In genomic region chr7:36945612-36946400, GRCh38 we compare ENCODE assay signal across 12 cellular contexts.
DNase-seq lines count a peak whose midpoint lies in the region; ATAC-seq lines count a peak whose summit lies in the region.
"Had no signal": no experiment of that assay in that cellular context is flagged by ENCODE, and none has a peak within 500 bp of the region (broad histone marks: within the 10 kb centered on the region; RNA-seq: fewer than 3 reads in every experiment).

No MANE protein-coding gene starts in this region.

- DNase-seq in DMS 273 treated with DMSO at 0.1 percent for 48 hours (lab: John Stamatoyannopoulos, UW) (peak; percentile 97), NCI-H146 treated with DMSO at 0.1 percent for 48 hours (lab: John Stamatoyannopoulos, UW; ENCODE audit: unreplicated experiment) (peak; percentile 58), RPMI8226 (peak; percentile 39), left lobe of liver (ENCODE audit: low spot score) (peak; percentile 49), activated gamma-delta T cell (lab: John Stamatoyannopoulos, UW) (no peak)
- no peak for DNase-seq in stimulated activated CD4-positive, alpha-beta T cell treated with anti-CD3 and anti-CD28 coated beads, Interleukin-4, amount 100 ng/mL, for 1 hour
- DNase-seq: activated CD4-positive, alpha-beta T cell treated with anti-CD3 and anti-CD28 coated beads for 4 hours; HCEC 1CT; Kasumi-1 had no signal

- peak; percentile 67 for ATAC-seq in left lobe of liver
- no peak for ATAC-seq in HG03108 (IDR thresholded peaks at IDR 0.05; ENCODE audit: unreplicated experiment)
- ATAC-seq in HG03378 (IDR thresholded peaks at IDR 0.05; ENCODE audit: unreplicated experiment), result no peak
- ATAC-seq: stimulated activated memory B cell treated with anti-CD40 and anti-IgM and Interleukin-4, amounts not matched to agents 10 μg/mL and 1 μg/mL and 100 μg/mL, for 72 hours had no signal

Comparison
In these comparisons a context has a peak if more than half of its experiments do, and no peak if none do; other contexts are left out.
1. DNase-seq: peak in DMS 273 treated with DMSO at 0.1 percent for 48 hours (single experiment), NCI-H146 treated with DMSO at 0.1 percent for 48 hours (single experiment), RPMI8226 (single experiment) and left lobe of liver (single experiment); none in activated gamma-delta T cell (single experiment) and stimulated activated CD4-positive, alpha-beta T cell treated with anti-CD3 and anti-CD28 coated beads, Interleukin-4, amount 100 ng/mL, for 1 hour (single experiment).